21 cellular contexts compared by ENCODE assay signal in genomic region chr3:32909999-32910398, GRCh38. TPM values are rescaled to one million over a fixed set of nuclear protein-coding genes. Genes with fewer than 3 reads are reported as not detected.
DNase-seq lines count a peak whose midpoint lies in the region; ATAC-seq and TF ChIP-seq lines count a peak whose summit lies in the region.
"Had no signal": no experiment of that assay in that cellular context is flagged by ENCODE, and none has a peak within 500 bp of the region (broad histone marks: within the 10 kb centered on the region; RNA-seq: fewer than 3 reads in every experiment).

No MANE protein-coding gene starts in this region.

- no peak overlapping the region for H2BK20ac ChIP-seq in H9 (ENCODE audit: low read depth, low read length, poor library complexity, severe bottlenecking)

- H4K20me1 ChIP-seq in H9 (ENCODE audit: control insufficient read depth, insufficient read depth, insufficient read length), result no peaks in the 10 kb centered on the region
- H4K20me1 ChIP-seq: BLaER1 treated with 17β-estradiol and CSF1 and Interleukin-3, amounts not matched to agents 10 nM and 100 nM had no signal

- no peak overlapping the region for H2BK12ac ChIP-seq in H9 (ENCODE audit: insufficient read length, low read depth, low read length)

- H3K36me3 Mint-ChIP-seq in CD4-positive, CD25-positive, alpha-beta regulatory T cell, result peaks cover 7% of the 10 kb centered on the region
- H3K36me3 Mint-ChIP-seq in H9 (ENCODE audit: insufficient read depth in 1 of 3, low read depth in 3 of 3) (no peaks in the 10 kb centered on the region), T-helper 17 cell (ENCODE audit: low read depth) (peaks cover 2% of the 10 kb centered on the region)
- H3K36me3 Mint-ChIP-seq: CD14-positive monocyte; CD4-positive, alpha-beta memory T cell had no signal

- H4K8ac ChIP-seq in H9 (replicated peaks; ENCODE audit: insufficient read length, low read depth, low read length), result no peak overlapping the region

- peaks cover 9% of the 10 kb centered on the region for H3K27me3 Mint-ChIP-seq in CD4-positive, CD25-positive, alpha-beta regulatory T cell
- H3K27me3 Mint-ChIP-seq in H9 (ENCODE audit: low read depth) (no peaks in the 10 kb centered on the region), T-helper 17 cell (peaks cover 6% of the 10 kb centered on the region)
- H3K27me3 Mint-ChIP-seq: CD4-positive, alpha-beta memory T cell had no signal

- H3K27ac Mint-ChIP-seq in CD4-positive, CD25-positive, alpha-beta regulatory T cell, result peak overlapping the region in 2 of 3 donors; percentile 51 to 54
- H3K27ac Mint-ChIP-seq in H9 (no peak overlapping the region), T-helper 17 cell (no peak overlapping the region)
- H3K27ac Mint-ChIP-seq: CD4-positive, alpha-beta memory T cell; HFFc6 had no signal

- no peak overlapping the region for H2BK15ac ChIP-seq in H9 (ENCODE audit: low read depth, low read length)

- H3K23me2 ChIP-seq in H9 (ENCODE audit: insufficient read length, low read depth, low read length, poor library complexity, severe bottlenecking), result no peaks in the 10 kb centered on the region

- no peak overlapping the region for H3K9ac ChIP-seq in H9 (ENCODE audit: extremely low read depth, insufficient read length, low read length)
- H3K9ac ChIP-seq: BLaER1 treated with 17β-estradiol and CSF1 and Interleukin-3, amounts not matched to agents 10 nM and 100 nM had no signal

- peaks cover 10 to 42% (median 25%) of the 10 kb centered on the region in 4 donors for H3K4me1 Mint-ChIP-seq in CD4-positive, CD25-positive, alpha-beta regulatory T cell
- H3K4me1 Mint-ChIP-seq in H9 (no peaks in the 10 kb centered on the region), T-helper 17 cell (peaks cover 8% of the 10 kb centered on the region)
- H3K4me1 Mint-ChIP-seq: CD14-positive monocyte had no signal

- TF ChIP-seq CTCF in left lung (IDR thresholded peaks at IDR 0.05) (no peak), H9 (conservative IDR thresholded peaks at IDR 0.05) (no peak)

- H3K4me2 ChIP-seq in H9 (ENCODE audit: insufficient read depth, insufficient read length, low read length), result no peak overlapping the region
- H3K4me2 ChIP-seq: A549; BLaER1 treated with 17β-estradiol and CSF1 and Interleukin-3, amounts not matched to agents 10 nM and 100 nM had no signal

- no peak overlapping the region for H3K18ac ChIP-seq in H9 (ENCODE audit: insufficient read length, low read depth, low read length)

- intact Hi-C loops in left lung (cut with DNase I), result no loop called here

- no peak overlapping the region for H3K4me3 ChIP-seq in CD4-positive, CD25-positive, alpha-beta regulatory T cell (ENCODE audit: low read depth, low read length)
- H3K4me3 ChIP-seq in H7 (ENCODE audit: insufficient read depth, low read depth, low read length) (no peak overlapping the region), left lung (no peak overlapping the region)
- H3K4me3 ChIP-seq: A549; BLaER1 treated with 17β-estradiol and CSF1 and Interleukin-3, amounts not matched to agents 10 nM and 100 nM had no signal

- H3K36me3 ChIP-seq in CD4-positive, CD25-positive, alpha-beta regulatory T cell (ENCODE audit: control insufficient read depth, insufficient read depth, low read length), result no peaks in the 10 kb centered on the region
- H3K36me3 ChIP-seq in H7 (replicated peaks; ENCODE audit: control insufficient read depth, insufficient read depth, low read length), result no peaks in the 10 kb centered on the region
- H3K36me3 ChIP-seq in left lung, result no peaks in the 10 kb centered on the region
- H3K36me3 ChIP-seq: BE2C; BLaER1 treated with 17β-estradiol and CSF1 and Interleukin-3, amounts not matched to agents 10 nM and 100 nM had no signal

- H3K27ac ChIP-seq in CD4-positive, CD25-positive, alpha-beta regulatory T cell (ENCODE audit: insufficient read depth, low read length, poor library complexity, severe bottlenecking), result no peak overlapping the region
- H3K27ac ChIP-seq in left lung (no peak overlapping the region), H9 (ENCODE audit: insufficient read length, low read depth, low read length) (no peak overlapping the region)
- H3K27ac ChIP-seq: A549; BLaER1 treated with 17β-estradiol and CSF1 and Interleukin-3, amounts not matched to agents 10 nM and 100 nM had no signal

- no CpG with 5 or more reads among the region's 3 CpGs for WGBS in H9 (ENCODE audit: extremely low coverage, insufficient read length, low lambda C conversion rate)

- ATAC-seq in CD4-positive, CD25-positive, alpha-beta regulatory T cell (ENCODE audit: low read depth in 2 of 2), result no peak
- ATAC-seq in left lung (peak; percentile 45), T-helper 17 cell (no peak)
- ATAC-seq: A549 had no signal

- H3K56ac ChIP-seq in H9 (ENCODE audit: insufficient read length, low read depth, low read length), result no peak overlapping the region

- H3K79me1 ChIP-seq in H9 (ENCODE audit: insufficient read depth, low read depth, low read length, poor library complexity, severe bottlenecking), result no peaks in the 10 kb centered on the region

- H3K9me3 ChIP-seq in CD4-positive, CD25-positive, alpha-beta regulatory T cell (ENCODE audit: control insufficient read depth in 2 of 2, low read length in 2 of 2), result no peaks in the 10 kb centered on the region
- H3K9me3 ChIP-seq in left lung (no peaks in the 10 kb centered on the region), H9 (ENCODE audit: control insufficient read depth, low read depth, low read length) (no peaks in the 10 kb centered on the region), T-helper 17 cell (ENCODE audit: control insufficient read depth, low read length, poor library complexity, severe bottlenecking) (no peaks in the 10 kb centered on the region)
- H3K9me3 ChIP-seq: A549, BE2C had no signal

- H2BK120ac ChIP-seq in H9 (ENCODE audit: low read depth, low read length, poor library complexity, severe bottlenecking), result no peak overlapping the region

- no peak overlapping the region for H2BK5ac ChIP-seq in H9 (ENCODE audit: insufficient read length, low read length)

- no peak overlapping the region for H3K14ac ChIP-seq in H9 (ENCODE audit: insufficient read depth, low read length)

- no peak overlapping the region for H2AK5ac ChIP-seq in H9 (ENCODE audit: insufficient read length, low read length)

- no peak overlapping the region for H3T11ph ChIP-seq in H9 (ENCODE audit: low read length)

- H3K27me3 ChIP-seq in CD4-positive, CD25-positive, alpha-beta regulatory T cell (ENCODE audit: control insufficient read depth, insufficient read depth, low read length), result no peaks in the 10 kb centered on the region
- no peaks in the 10 kb centered on the region for H3K27me3 ChIP-seq in H7 (ENCODE audit: control insufficient read depth, insufficient read depth, low read length)
- H3K27me3 ChIP-seq in left lung, result no peaks in the 10 kb centered on the region
- no peaks in the 10 kb centered on the region for H3K27me3 ChIP-seq in H9 (ENCODE audit: insufficient read depth, low read length)
- H3K27me3 ChIP-seq: BE2C; BLaER1 treated with 17β-estradiol and CSF1 and Interleukin-3, amounts not matched to agents 10 nM and 100 nM had no signal

- H4K91ac ChIP-seq in H9 (ENCODE audit: insufficient read length, low read depth, low read length), result no peak overlapping the region

- H3K79me2 ChIP-seq in H9 (ENCODE audit: insufficient read depth, low read length), result no peaks in the 10 kb centered on the region

- no peak overlapping the region for H4K5ac ChIP-seq in H9 (ENCODE audit: insufficient read length, low read depth, low read length)

- no peak for DNase-seq in CD4-positive, CD25-positive, alpha-beta regulatory T cell
- DNase-seq in H7 (peak; percentile 4), left lung (no peak), NCI-H69 (lab: John Stamatoyannopoulos, UW) (no peak), H9 (no peak), T-helper 17 cell (no peak)
- DNase-seq: 8988T; ACHN; AML-193; BE2C; Calu3; CD4-positive, alpha-beta memory T cell; COR-L47; DMS53; DMS79 treated with DMSO at 0.1 percent for 48 hours; GOT3; HFFc6 had no signal

- no peak overlapping the region for H3K23ac ChIP-seq in H9 (ENCODE audit: insufficient read length, low read depth, low read length)

- H3K4ac ChIP-seq in H9 (ENCODE audit: low read depth, low read length), result no peak overlapping the region

- H2AFZ ChIP-seq in H9 (ENCODE audit: low read length), result no peak overlapping the region

- H3K4me3 Mint-ChIP-seq in CD4-positive, CD25-positive, alpha-beta regulatory T cell, result peak overlapping the region in 1 of 4 donors; percentile 58
- H3K4me3 Mint-ChIP-seq in H9 (no peak overlapping the region), T-helper 17 cell (no peak overlapping the region)
- H3K4me3 Mint-ChIP-seq: CD14-positive monocyte; CD4-positive, alpha-beta memory T cell; HFFc6 had no signal

- peaks cover 0 to 6% (median 4%) of the 10 kb centered on the region in 7 donors for H3K9me3 Mint-ChIP-seq in CD4-positive, CD25-positive, alpha-beta regulatory T cell
- H3K9me3 Mint-ChIP-seq in H9, result no peaks in the 10 kb centered on the region
- H3K9me3 Mint-ChIP-seq: HFFc6 had no signal

- H3K4me1 ChIP-seq in CD4-positive, CD25-positive, alpha-beta regulatory T cell (ENCODE audit: control insufficient read depth, insufficient read depth, low read length, poor library complexity, severe bottlenecking), result peaks cover 25% of the 10 kb centered on the region
- H3K4me1 ChIP-seq in left lung, result peaks cover 6 to 7% of the 10 kb centered on the region in 2 donors
- no peaks in the 10 kb centered on the region for H3K4me1 ChIP-seq in H9 (ENCODE audit: insufficient read depth, low read length)
- H3K4me1 ChIP-seq: A549; BE2C; BLaER1 treated with 17β-estradiol and CSF1 and Interleukin-3, amounts not matched to agents 10 nM and 100 nM had no signal

RNA-seq across cellular contexts. Expression of gene CCR4, which starts 41.4 kb away (rescaled TPM):
- total RNA-seq in CD4-positive, CD25-positive, alpha-beta regulatory T cell, result 366 TPM
- 100 to 1,000 TPM in 1 of 4 donors, 10 to 100 TPM in 3; 80.8 to 109 (median 93.6) TPM for polyA plus RNA-seq in CD4-positive, CD25-positive, alpha-beta regulatory T cell
- not detected in 2 replicates for total RNA-seq in H7 (2014; rRNA removed; shearing (Covaris generic))
- total RNA-seq in left lung, result 1 to 10 TPM in 1 of 2 donors, under 1 TPM in 1; 0.87 to 1.2 TPM
- total RNA-seq in H9 (2021), result 0.07 and 0.09 TPM in 2 replicates
- total RNA-seq in T-helper 17 cell, result 100 to 1,000 TPM; 117 to 149 TPM
- total RNA-seq: Calu3, Daoy, HFFc6 had no signal
- polyA plus RNA-seq: A549 had no signal

Comparison
In these comparisons a context has a peak if more than half of its experiments do, and no peak if none do; other contexts are left out.
1. H3K27ac Mint-ChIP-seq: peak in CD4-positive, CD25-positive, alpha-beta regulatory T cell (2 of 3); none in H9 (0 of 3) and T-helper 17 cell (single experiment).
2. RNA of gene CCR4, which starts 41.4 kb away (total RNA-seq): 366 TPM in CD4-positive, CD25-positive, alpha-beta regulatory T cell (single experiment) and 117 to 149 TPM in T-helper 17 cell; 0.87 to 1.2 TPM in left lung, 0.07 to 0.09 TPM in H9 and not detected in H7; every median in the first group is over 10 times any median in the second.